1 cellular context compared by ENCODE assay signal in genomic region chr2:65536596-65536995, GRCh38.
TF ChIP-seq lines count a peak whose summit lies in the region.

No MANE protein-coding gene starts in this region.

TF ChIP-seq in WTC11, 78 proteins besides CTCF, POLR2A, EP300 and RAD21 (continued from another document):
- TF ChIP-seq ERG (CRISPR knock-in tag; IDR thresholded peaks at IDR 0.05) (no peak), ZNF232 (CRISPR knock-in tag; IDR thresholded peaks at IDR 0.05) (no peak), EMX1 (CRISPR knock-in tag; IDR thresholded peaks at IDR 0.05) (no peak), PRRX2 (CRISPR knock-in tag; IDR thresholded peaks at IDR 0.05) (no peak), NR3C1 (CRISPR knock-in tag; conservative IDR thresholded peaks at IDR 0.05; ENCODE audit: low read depth) (no peak), JUN (CRISPR knock-in tag; IDR thresholded peaks at IDR 0.05) (no peak), HMGA2 (CRISPR knock-in tag; IDR thresholded peaks at IDR 0.05) (no peak)
TF ChIP-seq in WTC11: peak in this region for 0.
